23 cellular contexts compared by ENCODE assay signal in genomic region chr12:16949351-16949750, GRCh38.
DNase-seq lines count a peak whose midpoint lies in the region; ATAC-seq, FAIRE-seq and TF ChIP-seq lines count a peak whose summit lies in the region.
"Had no signal": no experiment of that assay in that cellular context is flagged by ENCODE, and none has a peak within 500 bp of the region (broad histone marks: within the 10 kb centered on the region; RNA-seq: fewer than 3 reads in every experiment).

No MANE protein-coding gene starts in this region.

- POLR2A ChIA-PET in OCI-LY7 (lab: Charles Lee): no interaction called here

- no peak overlapping the region for H3K9ac ChIP-seq in H9 (ENCODE audit: extremely low read depth, insufficient read length, low read length)
- no peak overlapping the region for H3K9ac ChIP-seq in endodermal cell (ENCODE audit: extremely low read depth, low read length, poor library complexity, severe bottlenecking)
- no peak overlapping the region for H3K9ac ChIP-seq in neuronal stem cell (ENCODE audit: low read depth, low read length, poor library complexity)
- H3K9ac ChIP-seq in kidney (ENCODE audit: low read length in 2 of 2): no peak overlapping the region

- intact Hi-C loops in OCI-LY7 (cut with micrococcal nuclease; ENCODE audit: unreplicated experiment): no loop called here
- intact Hi-C loops in kidney (cut with DNase I): no loop called here

- ATAC-seq in activated naive CD8-positive, alpha-beta T cell treated with anti-CD3 and anti-CD28 coated beads, Interleukin-2, amount 50 U/mL, for 24 hours: no peak
- ATAC-seq: SK-N-SH treated with all-trans-retinoic acid at 6 μM for 48 hours, T-cell had no signal

- no peak for TF ChIP-seq CTCF in H9 (conservative IDR thresholded peaks at IDR 0.05)
- no peak for TF ChIP-seq CTCF in endodermal cell (conservative IDR thresholded peaks at IDR 0.05)
- TF ChIP-seq CTCF in OCI-LY7 (conservative IDR thresholded peaks at IDR 0.05; ENCODE audit: low read length): no peak
- TF ChIP-seq CTCF in kidney (IDR thresholded peaks at IDR 0.05; ENCODE audit: borderline replicate concordance, extremely low read depth, insufficient read depth): no peak

- H2BK15ac ChIP-seq in H9 (ENCODE audit: low read depth, low read length): no peak overlapping the region
- no peak overlapping the region for H2BK15ac ChIP-seq in neuronal stem cell (ENCODE audit: low read length)

- H3K27me3 Mint-ChIP-seq in H9 (ENCODE audit: low read depth): no peaks in the 10 kb centered on the region
- H3K27me3 Mint-ChIP-seq in endodermal cell (ENCODE audit: insufficient read depth): no peaks in the 10 kb centered on the region
- no peaks in the 10 kb centered on the region for H3K27me3 Mint-ChIP-seq in activated naive CD8-positive, alpha-beta T cell treated with anti-CD3 and anti-CD28 coated beads, Interleukin-2, amount 50 U/mL, for 24 hours
- H3K27me3 Mint-ChIP-seq: T-cell had no signal

- H3K4ac ChIP-seq in H9 (ENCODE audit: low read depth, low read length) (no peak overlapping the region), neuronal stem cell (ENCODE audit: low read length) (no peak overlapping the region)

- H3K79me2 ChIP-seq in H9 (ENCODE audit: insufficient read depth, low read length) (no peaks in the 10 kb centered on the region), OCI-LY7 (ENCODE audit: insufficient read depth, low read depth, low read length) (no peaks in the 10 kb centered on the region)

- DNase-seq in H9: no peak
- peak; percentile 1 for DNase-seq in NCI-H526 treated with DMSO at 0.1 percent for 48 hours (lab: John Stamatoyannopoulos, UW)
- DNase-seq in endodermal cell: no peak
- DNase-seq in neuronal stem cell (ENCODE audit: low spot score): peak; percentile 15
- DNase-seq in OCI-LY7 (ENCODE audit: low spot score): no peak
- no peak for DNase-seq in activated naive CD8-positive, alpha-beta T cell treated with anti-CD3 and anti-CD28 coated beads, Interleukin-2, amount 50 U/mL, for 24 hours
- DNase-seq in kidney: no peak
- DNase-seq in HPDE6-E6E7 (ENCODE audit: extremely low spot score): no peak
- DNase-seq: AML-193, H7, IMR-90, MG63, NCI-H1048, NCI-H1436 treated with DMSO at 0.1 percent for 48 hours, NCI-H2081 treated with DMSO at 0.1 percent for 48 hours, NCI-H226, SHP77, T-cell had no signal

- H3K4me1 Mint-ChIP-seq in H9: peaks cover 13% of the 10 kb centered on the region in 2 experiments
- peaks cover 23% of the 10 kb centered on the region for H3K4me1 Mint-ChIP-seq in endodermal cell
- no peaks in the 10 kb centered on the region for H3K4me1 Mint-ChIP-seq in activated naive CD8-positive, alpha-beta T cell treated with anti-CD3 and anti-CD28 coated beads, Interleukin-2, amount 50 U/mL, for 24 hours
- H3K4me1 Mint-ChIP-seq: T-cell had no signal

- FAIRE-seq in kidney (lab: Jason Lieb, UNC): no peak
- FAIRE-seq: G401.6, HTR-8/SVneo had no signal

- H2BK12ac ChIP-seq in H9 (ENCODE audit: insufficient read length, low read depth, low read length) (no peak overlapping the region), neuronal stem cell (ENCODE audit: low read length) (no peak overlapping the region)

- H3K27me3 ChIP-seq in H9 (ENCODE audit: insufficient read depth, low read length) (no peaks in the 10 kb centered on the region), endodermal cell (ENCODE audit: control insufficient read depth, insufficient read depth, low read length, poor library complexity, severe bottlenecking) (no peaks in the 10 kb centered on the region), neuronal stem cell (ENCODE audit: control insufficient read depth in 3 of 3, insufficient read depth in 3 of 3, low read depth in 1 of 3, low read length in 3 of 3) (no peaks in the 10 kb centered on the region)
- H3K27me3 ChIP-seq: MG63 had no signal

- H2BK20ac ChIP-seq in H9 (ENCODE audit: low read depth, low read length, poor library complexity, severe bottlenecking): no peak overlapping the region

- H3T11ph ChIP-seq in H9 (ENCODE audit: low read length): no peak overlapping the region

- no CpG with 5 or more reads among the region's 3 CpGs for WGBS in H9 (ENCODE audit: extremely low coverage, insufficient read length, low lambda C conversion rate)
- 60% methylated on average over 3 of the region's 3 CpGs; no CpG with 5 or more reads in 1 of the 2 experiments for WGBS in endodermal cell (ENCODE audit: insufficient coverage in 1 of 2, insufficient read length in 1 of 2), 2 experiments
- WGBS in neuronal stem cell (ENCODE audit: extremely low coverage in 2 of 2, insufficient read length in 2 of 2, insufficient replicate concordance in 1 of 2), 2 donors: no CpG with 5 or more reads among the region's 3 CpGs

- H3K23ac ChIP-seq in H9 (ENCODE audit: insufficient read length, low read depth, low read length): no peak overlapping the region
- no peak overlapping the region for H3K23ac ChIP-seq in neuronal stem cell (ENCODE audit: low read depth, low read length, poor library complexity)

- CTCF ChIA-PET in OCI-LY7 (lab: Charles Lee; ENCODE audit: unreplicated experiment): interaction anchor here (1.0 kb wide), 1 partner anchor 9 kb away, joined by 3 read pairs; no protein-coding TSS in a partner anchor

- no peak overlapping the region for H2BK5ac ChIP-seq in H9 (ENCODE audit: insufficient read length, low read length)
- H2BK5ac ChIP-seq in neuronal stem cell (ENCODE audit: low read length): no peak overlapping the region

- H3K4me3 ChIP-seq in endodermal cell (ENCODE audit: low read length): no peak overlapping the region
- no peak overlapping the region for H3K4me3 ChIP-seq in neuronal stem cell (ENCODE audit: low read length in 2 of 2)
- no peak overlapping the region for H3K4me3 ChIP-seq in OCI-LY7 (ENCODE audit: low read depth, low read length, poor library complexity, severe bottlenecking)
- H3K4me3 ChIP-seq in kidney (ENCODE audit: low read length in 2 of 2): no peak overlapping the region
- H3K4me3 ChIP-seq: MG63 had no signal

- no peaks in the 10 kb centered on the region for H3K9me3 Mint-ChIP-seq in H9
- no peaks in the 10 kb centered on the region for H3K9me3 Mint-ChIP-seq in endodermal cell
- peaks cover 5% of the 10 kb centered on the region for H3K9me3 Mint-ChIP-seq in activated naive CD8-positive, alpha-beta T cell treated with anti-CD3 and anti-CD28 coated beads, Interleukin-2, amount 50 U/mL, for 24 hours

- no peaks in the 10 kb centered on the region for H3K36me3 Mint-ChIP-seq in H9 (ENCODE audit: insufficient read depth in 1 of 3, low read depth in 3 of 3)
- H3K36me3 Mint-ChIP-seq in endodermal cell (ENCODE audit: low read depth): no peaks in the 10 kb centered on the region
- H3K36me3 Mint-ChIP-seq in activated naive CD8-positive, alpha-beta T cell treated with anti-CD3 and anti-CD28 coated beads, Interleukin-2, amount 50 U/mL, for 24 hours (ENCODE audit: low read depth): no peaks in the 10 kb centered on the region
- H3K36me3 Mint-ChIP-seq: T-cell had no signal

- H2AFZ ChIP-seq in H9 (ENCODE audit: low read length): peak overlapping the region; percentile 48
- no peak overlapping the region for H2AFZ ChIP-seq in neuronal stem cell (ENCODE audit: low read length)
- no peak overlapping the region for H2AFZ ChIP-seq in OCI-LY7 (ENCODE audit: low read length)

- H3K27ac Mint-ChIP-seq in H9: no peak overlapping the region
- H3K27ac Mint-ChIP-seq in endodermal cell: peak overlapping the region; percentile 23
- H3K27ac Mint-ChIP-seq in activated naive CD8-positive, alpha-beta T cell treated with anti-CD3 and anti-CD28 coated beads, Interleukin-2, amount 50 U/mL, for 24 hours: no peak overlapping the region
- H3K27ac Mint-ChIP-seq: T-cell had no signal

- H3K27ac ChIP-seq in H9 (ENCODE audit: insufficient read length, low read depth, low read length): no peak overlapping the region
- H3K27ac ChIP-seq in endodermal cell (ENCODE audit: low read depth, low read length): peak overlapping the region; percentile 21
- H3K27ac ChIP-seq in neuronal stem cell (replicated peaks; ENCODE audit: low read length): no peak overlapping the region
- H3K27ac ChIP-seq in OCI-LY7 (ENCODE audit: low read depth, low read length, poor library complexity, severe bottlenecking): no peak overlapping the region
- no peak overlapping the region for H3K27ac ChIP-seq in kidney (ENCODE audit: low read depth in 2 of 2, low read length in 2 of 2)
- H3K27ac ChIP-seq: C4-2B, HL-60 had no signal

- H4K20me1 ChIP-seq in H9 (ENCODE audit: control insufficient read depth, insufficient read depth, insufficient read length) (no peaks in the 10 kb centered on the region), OCI-LY7 (ENCODE audit: insufficient read depth, low read length) (no peaks in the 10 kb centered on the region)

- no peaks in the 10 kb centered on the region for H3K36me3 ChIP-seq in endodermal cell (ENCODE audit: control insufficient read depth, insufficient read depth, low read length)
- H3K36me3 ChIP-seq in neuronal stem cell (replicated peaks in 1 of 2; ENCODE audit: control insufficient read depth in 2 of 2, insufficient read depth in 2 of 2, low read length in 2 of 2): no peaks in the 10 kb centered on the region
- H3K36me3 ChIP-seq in OCI-LY7 (ENCODE audit: insufficient read depth, low read length): no peaks in the 10 kb centered on the region
- H3K36me3 ChIP-seq in kidney (ENCODE audit: control insufficient read depth in 1 of 2, insufficient read depth in 2 of 2, low read length in 2 of 2): no peaks in the 10 kb centered on the region
- H3K36me3 ChIP-seq: MG63 had no signal

- no peak overlapping the region for H3K14ac ChIP-seq in H9 (ENCODE audit: insufficient read depth, low read length)
- H3K14ac ChIP-seq in neuronal stem cell (ENCODE audit: low read length): no peak overlapping the region

- H3K9me2 ChIP-seq in OCI-LY7 (ENCODE audit: insufficient read depth, low read length): no peaks in the 10 kb centered on the region

- no TSS peak for BruUV-seq in OCI-LY7 (replicated peaks; lab: Mats Ljungman, UMichigan)

- H4K5ac ChIP-seq in H9 (ENCODE audit: insufficient read length, low read depth, low read length): no peak overlapping the region

- no peak overlapping the region for H2AK5ac ChIP-seq in H9 (ENCODE audit: insufficient read length, low read length)
- no peak overlapping the region for H2AK5ac ChIP-seq in neuronal stem cell (ENCODE audit: low read depth, low read length)

- H4K8ac ChIP-seq in H9 (replicated peaks; ENCODE audit: insufficient read length, low read depth, low read length): no peak overlapping the region
- no peak overlapping the region for H4K8ac ChIP-seq in neuronal stem cell (ENCODE audit: low read depth, low read length)

- H3K23me2 ChIP-seq in H9 (ENCODE audit: insufficient read length, low read depth, low read length, poor library complexity, severe bottlenecking): no peaks in the 10 kb centered on the region

- H3K4me2 ChIP-seq in H9 (ENCODE audit: insufficient read depth, insufficient read length, low read length): no peak overlapping the region
- no peak overlapping the region for H3K4me2 ChIP-seq in neuronal stem cell (ENCODE audit: insufficient read depth, low read length, poor library complexity, severe bottlenecking)
- no peak overlapping the region for H3K4me2 ChIP-seq in OCI-LY7 (ENCODE audit: low read length)

- no peaks in the 10 kb centered on the region for H3K4me1 ChIP-seq in H9 (ENCODE audit: insufficient read depth, low read length)
- H3K4me1 ChIP-seq in endodermal cell (ENCODE audit: control insufficient read depth, insufficient read depth, low read length): peaks cover 6% of the 10 kb centered on the region
- peaks cover 0 to 2% of the 10 kb centered on the region in 2 donors for H3K4me1 ChIP-seq in neuronal stem cell (ENCODE audit: control insufficient read depth in 2 of 2, insufficient read depth in 1 of 2, low read depth in 1 of 2, low read length in 2 of 2)
- H3K4me1 ChIP-seq in OCI-LY7 (ENCODE audit: insufficient read depth, low read length, poor library complexity, severe bottlenecking): no peaks in the 10 kb centered on the region
- no peaks in the 10 kb centered on the region for H3K4me1 ChIP-seq in kidney (ENCODE audit: control insufficient read depth in 1 of 2, insufficient read depth in 1 of 2, low read depth in 1 of 2, low read length in 2 of 2)

- H3K79me1 ChIP-seq in H9 (ENCODE audit: insufficient read depth, low read depth, low read length, poor library complexity, severe bottlenecking): no peaks in the 10 kb centered on the region
- no peaks in the 10 kb centered on the region for H3K79me1 ChIP-seq in neuronal stem cell (ENCODE audit: low read depth, low read length)

- no peak overlapping the region for H4K91ac ChIP-seq in H9 (ENCODE audit: insufficient read length, low read depth, low read length)
- H4K91ac ChIP-seq in neuronal stem cell (ENCODE audit: low read depth, low read length, poor library complexity): no peak overlapping the region

- H3K18ac ChIP-seq in H9 (ENCODE audit: insufficient read length, low read depth, low read length): no peak overlapping the region
- no peak overlapping the region for H3K18ac ChIP-seq in neuronal stem cell (ENCODE audit: low read length)

- H3K4me3 Mint-ChIP-seq in H9 (no peak overlapping the region), endodermal cell (no peak overlapping the region)
- H3K4me3 Mint-ChIP-seq in activated naive CD8-positive, alpha-beta T cell treated with anti-CD3 and anti-CD28 coated beads, Interleukin-2, amount 50 U/mL, for 24 hours: no peak overlapping the region
- H3K4me3 Mint-ChIP-seq: T-cell had no signal

- no peaks in the 10 kb centered on the region for H3K9me3 ChIP-seq in H9 (ENCODE audit: control insufficient read depth, low read depth, low read length)
- no peaks in the 10 kb centered on the region for H3K9me3 ChIP-seq in endodermal cell (ENCODE audit: control insufficient read depth, low read length)
- H3K9me3 ChIP-seq in neuronal stem cell (replicated peaks in 1 of 2; ENCODE audit: control insufficient read depth in 2 of 2, insufficient read depth in 1 of 2, low read depth in 1 of 2, low read length in 2 of 2): no peaks in the 10 kb centered on the region
- no peaks in the 10 kb centered on the region for H3K9me3 ChIP-seq in OCI-LY7 (ENCODE audit: low read length)
- no peaks in the 10 kb centered on the region for H3K9me3 ChIP-seq in kidney (ENCODE audit: control insufficient read depth in 1 of 2, low read length in 2 of 2)
- H3K9me3 ChIP-seq: MG63 had no signal

- no peak overlapping the region for H2BK120ac ChIP-seq in H9 (ENCODE audit: low read depth, low read length, poor library complexity, severe bottlenecking)
- H2BK120ac ChIP-seq in neuronal stem cell (ENCODE audit: low read depth, low read length): no peak overlapping the region

- H3K56ac ChIP-seq in H9 (ENCODE audit: insufficient read length, low read depth, low read length): no peak overlapping the region

Comparison
In these comparisons a context has a peak if more than half of its experiments do, and no peak if none do; other contexts are left out.
1. DNase-seq: peak in NCI-H526 treated with DMSO at 0.1 percent for 48 hours (single experiment) and neuronal stem cell (single experiment); none in H9 (single experiment), endodermal cell (single experiment), OCI-LY7 (single experiment), activated naive CD8-positive, alpha-beta T cell treated with anti-CD3 and anti-CD28 coated beads, Interleukin-2, amount 50 U/mL, for 24 hours (single experiment), kidney (single experiment) and HPDE6-E6E7 (single experiment).